In the genomic region with DNA sequence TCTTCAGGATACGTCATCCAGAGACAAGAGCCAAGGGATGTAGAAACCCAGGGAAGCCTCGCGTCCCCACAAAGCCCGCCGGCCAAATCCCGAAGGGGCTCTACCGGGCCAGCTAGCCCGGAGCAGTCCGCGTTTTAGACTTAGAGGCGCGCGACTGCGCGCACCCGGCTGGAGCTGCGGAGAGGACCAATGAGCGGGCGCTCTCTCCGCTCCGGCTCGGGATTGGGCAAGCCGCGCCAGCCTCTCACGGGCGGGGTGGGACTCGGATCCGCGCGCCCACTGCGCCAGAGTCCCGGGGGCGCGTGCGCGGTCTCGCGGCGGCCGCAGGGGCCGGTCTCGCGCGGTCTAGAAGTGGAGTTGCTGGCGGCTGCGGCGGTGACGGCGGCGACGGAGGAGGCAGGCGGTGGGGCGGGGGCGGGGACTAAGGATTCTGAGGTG, we compare ENCODE assay signal across 1 cellular context.
TF ChIP-seq lines count a peak whose summit lies in the region.

No MANE protein-coding gene starts in this region.

TF ChIP-seq in GM12878, 131 proteins besides CTCF, POLR2A, EP300 and RAD21 (continued from another document and continues in another):
- TF ChIP-seq E4F1 (IDR thresholded peaks at IDR 0.05; ENCODE audit: borderline replicate concordance, partially characterized antibody) (no peak), POLR2AphosphoS2 (IDR thresholded peaks at IDR 0.05; ENCODE audit: low read depth, low read length) (no peak), CBX3 (IDR thresholded peaks at IDR 0.05; ENCODE audit: borderline replicate concordance, low read depth) (no peak), ZNF217 (IDR thresholded peaks at IDR 0.05) (no peak), NR2F1 (conservative IDR thresholded peaks at IDR 0.05) (no peak), NBN (IDR thresholded peaks at IDR 0.05) (no peak), ZNF384 (IDR thresholded peaks at IDR 0.05; ENCODE audit: borderline replicate concordance, low read depth, low read length) (no peak), PRDM15 (CRISPR knock-in tag; IDR thresholded peaks at IDR 0.05) (no peak), MTA2 (IDR thresholded peaks at IDR 0.05; ENCODE audit: low read depth) (no peak), ZZZ3 (IDR thresholded peaks at IDR 0.05; ENCODE audit: control insufficient read depth, insufficient read length, low read depth) (no peak), KDM1A (IDR thresholded peaks at IDR 0.05; ENCODE audit: borderline replicate concordance) (no peak), MXI1 (IDR thresholded peaks at IDR 0.05; ENCODE audit: low read depth, low read length) (0 out of 2 replicates have a peak, but pooled peaks have one; percentile 3), RAD51 (IDR thresholded peaks at IDR 0.05) (no peak), MYB (IDR thresholded peaks at IDR 0.05; ENCODE audit: borderline replicate concordance, low read depth, low read length) (no peak), STAT1 (conservative IDR thresholded peaks at IDR 0.05) (no peak), ATF7 (IDR thresholded peaks at IDR 0.05; ENCODE audit: low read depth) (no peak), NR2C1 (IDR thresholded peaks at IDR 0.05) (no peak), SP1 (IDR thresholded peaks at IDR 0.05; ENCODE audit: low read depth, low read length) (peak; percentile 72), WRNIP1 (IDR thresholded peaks at IDR 0.05; ENCODE audit: borderline replicate concordance, low read depth, low read length) (no peak), SRF (IDR thresholded peaks at IDR 0.05; ENCODE audit: low read depth in 2 of 2, low read length in 2 of 2) (no peak), EED (IDR thresholded peaks at IDR 0.05; ENCODE audit: low read depth) (no peak), BRCA1 (IDR thresholded peaks at IDR 0.05; ENCODE audit: low read depth, low read length) (peak; percentile 49), USF1 (IDR thresholded peaks at IDR 0.05; ENCODE audit: borderline replicate concordance, extremely low read length, insufficient read depth, low read depth, low read length) (no peak), RBBP5 (conservative IDR thresholded peaks at IDR 0.05) (no peak), YBX1 (IDR thresholded peaks at IDR 0.05) (no peak), CREB1 (IDR thresholded peaks at IDR 0.05; ENCODE audit: low read depth) (0 out of 2 replicates have a peak, but pooled peaks have one; percentile 6), FOS (IDR thresholded peaks at IDR 0.05; ENCODE audit: borderline replicate concordance, extremely low read depth, insufficient read length) (peak; percentile 1), NFIC (IDR thresholded peaks at IDR 0.05; ENCODE audit: low read depth, low read length) (no peak), GATAD2B (conservative IDR thresholded peaks at IDR 0.05; ENCODE audit: low read depth) (no peak), JUND (IDR thresholded peaks at IDR 0.05; ENCODE audit: low read depth, low read length) (no peak), ASH2L (IDR thresholded peaks at IDR 0.05; ENCODE audit: borderline replicate concordance, low read depth) (no peak), ZBED1 (IDR thresholded peaks at IDR 0.05; ENCODE audit: borderline replicate concordance) (no peak), IKZF2 (IDR thresholded peaks at IDR 0.05) (no peak), IKZF1 (conservative IDR thresholded peaks at IDR 0.05) (no peak), KLF5 (IDR thresholded peaks at IDR 0.05; ENCODE audit: partially characterized antibody) (no peak), EGR1 (IDR thresholded peaks at IDR 0.05; ENCODE audit: borderline replicate concordance in 1 of 2, low read depth in 2 of 2, low read length in 2 of 2) (peak in 1 of 2 experiments; percentile 65; a peak in 2 of 3 replicates), ZSCAN29 (IDR thresholded peaks at IDR 0.05) (no peak), RB1 (IDR thresholded peaks at IDR 0.05; ENCODE audit: borderline replicate concordance) (no peak), HDAC2 (IDR thresholded peaks at IDR 0.05) (no peak), MTA3 (IDR thresholded peaks at IDR 0.05; ENCODE audit: borderline replicate concordance, low read length) (no peak)
- TF ChIP-seq, protein P1, sequence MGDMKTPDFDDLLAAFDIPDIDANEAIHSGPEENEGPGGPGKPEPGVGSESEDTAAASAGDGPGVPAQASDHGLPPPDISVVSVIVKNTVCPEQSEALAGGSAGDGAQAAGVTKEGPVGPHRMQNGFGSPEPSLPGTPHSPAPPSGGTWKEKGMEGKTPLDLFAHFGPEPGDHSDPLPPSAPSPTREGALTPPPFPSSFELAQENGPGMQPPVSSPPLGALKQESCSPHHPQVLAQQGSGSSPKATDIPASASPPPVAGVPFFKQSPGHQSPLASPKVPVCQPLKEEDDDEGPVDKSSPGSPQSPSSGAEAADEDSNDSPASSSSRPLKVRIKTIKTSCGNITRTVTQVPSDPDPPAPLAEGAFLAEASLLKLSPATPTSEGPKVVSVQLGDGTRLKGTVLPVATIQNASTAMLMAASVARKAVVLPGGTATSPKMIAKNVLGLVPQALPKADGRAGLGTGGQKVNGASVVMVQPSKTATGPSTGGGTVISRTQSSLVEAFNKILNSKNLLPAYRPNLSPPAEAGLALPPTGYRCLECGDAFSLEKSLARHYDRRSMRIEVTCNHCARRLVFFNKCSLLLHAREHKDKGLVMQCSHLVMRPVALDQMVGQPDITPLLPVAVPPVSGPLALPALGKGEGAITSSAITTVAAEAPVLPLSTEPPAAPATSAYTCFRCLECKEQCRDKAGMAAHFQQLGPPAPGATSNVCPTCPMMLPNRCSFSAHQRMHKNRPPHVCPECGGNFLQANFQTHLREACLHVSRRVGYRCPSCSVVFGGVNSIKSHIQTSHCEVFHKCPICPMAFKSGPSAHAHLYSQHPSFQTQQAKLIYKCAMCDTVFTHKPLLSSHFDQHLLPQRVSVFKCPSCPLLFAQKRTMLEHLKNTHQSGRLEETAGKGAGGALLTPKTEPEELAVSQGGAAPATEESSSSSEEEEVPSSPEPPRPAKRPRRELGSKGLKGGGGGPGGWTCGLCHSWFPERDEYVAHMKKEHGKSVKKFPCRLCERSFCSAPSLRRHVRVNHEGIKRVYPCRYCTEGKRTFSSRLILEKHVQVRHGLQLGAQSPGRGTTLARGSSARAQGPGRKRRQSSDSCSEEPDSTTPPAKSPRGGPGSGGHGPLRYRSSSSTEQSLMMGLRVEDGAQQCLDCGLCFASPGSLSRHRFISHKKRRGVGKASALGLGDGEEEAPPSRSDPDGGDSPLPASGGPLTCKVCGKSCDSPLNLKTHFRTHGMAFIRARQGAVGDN (IDR thresholded peaks at IDR 0.05): no peak
- TF ChIP-seq, protein P2, sequence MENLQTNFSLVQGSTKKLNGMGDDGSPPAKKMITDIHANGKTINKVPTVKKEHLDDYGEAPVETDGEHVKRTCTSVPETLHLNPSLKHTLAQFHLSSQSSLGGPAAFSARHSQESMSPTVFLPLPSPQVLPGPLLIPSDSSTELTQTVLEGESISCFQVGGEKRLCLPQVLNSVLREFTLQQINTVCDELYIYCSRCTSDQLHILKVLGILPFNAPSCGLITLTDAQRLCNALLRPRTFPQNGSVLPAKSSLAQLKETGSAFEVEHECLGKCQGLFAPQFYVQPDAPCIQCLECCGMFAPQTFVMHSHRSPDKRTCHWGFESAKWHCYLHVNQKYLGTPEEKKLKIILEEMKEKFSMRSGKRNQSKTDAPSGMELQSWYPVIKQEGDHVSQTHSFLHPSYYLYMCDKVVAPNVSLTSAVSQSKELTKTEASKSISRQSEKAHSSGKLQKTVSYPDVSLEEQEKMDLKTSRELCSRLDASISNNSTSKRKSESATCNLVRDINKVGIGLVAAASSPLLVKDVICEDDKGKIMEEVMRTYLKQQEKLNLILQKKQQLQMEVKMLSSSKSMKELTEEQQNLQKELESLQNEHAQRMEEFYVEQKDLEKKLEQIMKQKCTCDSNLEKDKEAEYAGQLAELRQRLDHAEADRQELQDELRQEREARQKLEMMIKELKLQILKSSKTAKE (IDR thresholded peaks at IDR 0.05; ENCODE audit: low read depth, poor library complexity, severe bottlenecking): no peak
- TF ChIP-seq, protein P3, sequence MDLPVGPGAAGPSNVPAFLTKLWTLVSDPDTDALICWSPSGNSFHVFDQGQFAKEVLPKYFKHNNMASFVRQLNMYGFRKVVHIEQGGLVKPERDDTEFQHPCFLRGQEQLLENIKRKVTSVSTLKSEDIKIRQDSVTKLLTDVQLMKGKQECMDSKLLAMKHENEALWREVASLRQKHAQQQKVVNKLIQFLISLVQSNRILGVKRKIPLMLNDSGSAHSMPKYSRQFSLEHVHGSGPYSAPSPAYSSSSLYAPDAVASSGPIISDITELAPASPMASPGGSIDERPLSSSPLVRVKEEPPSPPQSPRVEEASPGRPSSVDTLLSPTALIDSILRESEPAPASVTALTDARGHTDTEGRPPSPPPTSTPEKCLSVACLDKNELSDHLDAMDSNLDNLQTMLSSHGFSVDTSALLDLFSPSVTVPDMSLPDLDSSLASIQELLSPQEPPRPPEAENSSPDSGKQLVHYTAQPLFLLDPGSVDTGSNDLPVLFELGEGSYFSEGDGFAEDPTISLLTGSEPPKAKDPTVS (IDR thresholded peaks at IDR 0.05; ENCODE audit: low read depth, low read length): no peak
- TF ChIP-seq, protein P4, sequence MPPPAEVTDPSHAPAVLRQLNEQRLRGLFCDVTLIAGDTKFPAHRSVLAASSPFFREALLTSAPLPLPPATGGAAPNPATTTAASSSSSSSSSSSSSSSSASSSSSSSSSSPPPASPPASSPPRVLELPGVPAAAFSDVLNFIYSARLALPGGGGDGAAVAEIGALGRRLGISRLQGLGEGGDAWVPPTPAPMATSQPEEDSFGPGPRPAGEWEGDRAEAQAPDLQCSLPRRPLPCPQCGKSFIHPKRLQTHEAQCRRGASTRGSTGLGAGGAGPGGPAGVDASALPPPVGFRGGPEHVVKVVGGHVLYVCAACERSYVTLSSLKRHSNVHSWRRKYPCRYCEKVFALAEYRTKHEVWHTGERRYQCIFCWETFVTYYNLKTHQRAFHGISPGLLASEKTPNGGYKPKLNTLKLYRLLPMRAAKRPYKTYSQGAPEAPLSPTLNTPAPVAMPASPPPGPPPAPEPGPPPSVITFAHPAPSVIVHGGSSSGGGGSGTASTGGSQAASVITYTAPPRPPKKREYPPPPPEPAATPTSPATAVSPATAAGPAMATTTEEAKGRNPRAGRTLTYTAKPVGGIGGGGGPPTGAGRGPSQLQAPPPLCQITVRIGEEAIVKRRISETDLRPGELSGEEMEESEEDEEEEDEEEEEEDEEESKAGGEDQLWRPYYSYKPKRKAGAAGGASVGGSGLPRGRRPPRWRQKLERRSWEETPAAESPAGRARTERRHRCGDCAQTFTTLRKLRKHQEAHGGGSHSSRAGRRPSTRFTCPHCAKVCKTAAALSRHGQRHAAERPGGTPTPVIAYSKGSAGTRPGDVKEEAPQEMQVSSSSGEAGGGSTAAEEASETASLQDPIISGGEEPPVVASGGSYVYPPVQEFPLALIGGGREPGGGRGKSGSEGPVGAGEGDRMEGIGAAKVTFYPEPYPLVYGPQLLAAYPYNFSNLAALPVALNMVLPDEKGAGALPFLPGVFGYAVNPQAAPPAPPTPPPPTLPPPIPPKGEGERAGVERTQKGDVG (CRISPR knock-in tag; IDR thresholded peaks at IDR 0.05): no peak
- TF ChIP-seq, protein P5, sequence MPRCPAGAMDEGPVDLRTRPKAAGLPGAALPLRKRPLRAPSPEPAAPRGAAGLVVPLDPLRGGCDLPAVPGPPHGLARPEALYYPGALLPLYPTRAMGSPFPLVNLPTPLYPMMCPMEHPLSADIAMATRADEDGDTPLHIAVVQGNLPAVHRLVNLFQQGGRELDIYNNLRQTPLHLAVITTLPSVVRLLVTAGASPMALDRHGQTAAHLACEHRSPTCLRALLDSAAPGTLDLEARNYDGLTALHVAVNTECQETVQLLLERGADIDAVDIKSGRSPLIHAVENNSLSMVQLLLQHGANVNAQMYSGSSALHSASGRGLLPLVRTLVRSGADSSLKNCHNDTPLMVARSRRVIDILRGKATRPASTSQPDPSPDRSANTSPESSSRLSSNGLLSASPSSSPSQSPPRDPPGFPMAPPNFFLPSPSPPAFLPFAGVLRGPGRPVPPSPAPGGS (IDR thresholded peaks at IDR 0.05; ENCODE audit: borderline replicate concordance, insufficient read depth, low read depth, low read length, poor library complexity, severe bottlenecking): no peak
